8 cellular contexts compared by ENCODE assay signal in genomic region chr16:77213542-77214108, GRCh38. TPM values are rescaled to one million over a fixed set of nuclear protein-coding genes. Genes with fewer than 3 reads are reported as not detected.
DNase-seq lines count a peak whose midpoint lies in the region; ATAC-seq and TF ChIP-seq lines count a peak whose summit lies in the region.

No MANE protein-coding gene starts in this region.

- 90 to 93% methylated on average over 15 of the region's 15 CpGs for WGBS in lung, 2 donors

- H3K9ac ChIP-seq in HUES48 (ENCODE audit: low read depth, low read length) (no peak overlapping the region), Karpas-422 (ENCODE audit: low read length) (no peak overlapping the region)

- TF ChIP-seq CTCF in BJ (IDR thresholded peaks at IDR 0.05; ENCODE audit: insufficient read depth, low read depth, low read length) (no peak), astrocyte of the spinal cord (IDR thresholded peaks at IDR 0.05; ENCODE audit: low read depth, low read length) (no peak), lung (IDR thresholded peaks at IDR 0.05; ENCODE audit: control extremely low read depth, extremely low read depth) (no peak)

- peaks cover 12% of the 10 kb centered on the region for H3K4me1 ChIP-seq in HUES48 (ENCODE audit: control insufficient read depth, insufficient read depth, low read length)
- peaks cover 0 to 10% of the 10 kb centered on the region in 2 donors for H3K4me1 ChIP-seq in lung (ENCODE audit: control insufficient read depth in 2 of 2, insufficient read depth in 2 of 2, low read length in 2 of 2)
- peaks cover 13% of the 10 kb centered on the region for H3K4me1 ChIP-seq in Karpas-422 (ENCODE audit: low read length)

- no peak overlapping the region for H3K4me2 ChIP-seq in Karpas-422 (ENCODE audit: low read depth, low read length, poor library complexity, severe bottlenecking)

- CTCF ChIA-PET in BJ (lab: Yijun Ruan, JAX): interaction anchor here (1.0 to 1.4 kb wide), 2 partner anchors 9 to 10 kb away, joined by 3 to 4 read pairs; no protein-coding TSS in a partner anchor

- POLR2A ChIA-PET in BJ (lab: Charles Lee): no interaction called here

- H3K9me2 ChIP-seq in Karpas-422 (replicated peaks; ENCODE audit: insufficient read depth, low read length): no peaks in the 10 kb centered on the region

- H3K27me3 ChIP-seq in BJ (ENCODE audit: control insufficient read depth, insufficient read depth, low read length): no peaks in the 10 kb centered on the region
- H3K27me3 ChIP-seq in HUES48 (ENCODE audit: control insufficient read depth, insufficient read depth, low read length): 0 out of 2 replicates have a peak, but pooled peaks cover 3% of the 10 kb centered on the region
- H3K27me3 ChIP-seq in lung (ENCODE audit: control insufficient read depth, insufficient read depth): no peaks in the 10 kb centered on the region
- H3K27me3 ChIP-seq in Karpas-422 (ENCODE audit: low read length): no peaks in the 10 kb centered on the region

- in situ Hi-C loops in astrocyte of the spinal cord (cut with HindIII; ENCODE audit: low sequenced_read_pairs): no loop called here

- H3K27ac ChIP-seq in HUES48 (ENCODE audit: low read depth, low read length): peak overlapping the region; percentile 67
- H3K27ac ChIP-seq in lung (ENCODE audit: low read depth in 1 of 2, low read length in 1 of 2): no peak overlapping the region
- H3K27ac ChIP-seq in Karpas-422 (ENCODE audit: low read length): no peak overlapping the region

- ATAC-seq in lung (ENCODE audit: insufficient read depth, low FRiP score) (no peak), HG03095 (IDR thresholded peaks at IDR 0.05; ENCODE audit: unreplicated experiment) (no peak), HG03439 (IDR thresholded peaks at IDR 0.05; ENCODE audit: unreplicated experiment) (no peak)

- H3K9me3 ChIP-seq in HUES48 (ENCODE audit: control insufficient read depth, insufficient read depth, low read length) (no peaks in the 10 kb centered on the region), lung (ENCODE audit: control insufficient read depth in 2 of 2, insufficient read depth in 1 of 2, low read length in 1 of 2) (no peaks in the 10 kb centered on the region), Karpas-422 (ENCODE audit: low read length) (no peaks in the 10 kb centered on the region)

- H2AFZ ChIP-seq in Karpas-422 (ENCODE audit: low read length): no peak overlapping the region

- H3K79me2 ChIP-seq in Karpas-422 (ENCODE audit: low read length): no peaks in the 10 kb centered on the region

- peak; percentile 67 for DNase-seq in BJ (ENCODE audit: low read depth)
- DNase-seq in astrocyte of the spinal cord (ENCODE audit: low read depth, low spot score): peak; percentile 88
- peak; percentile 39 for DNase-seq in lung (ENCODE audit: low spot score)
- DNase-seq in Karpas-422: no peak
- no peak for DNase-seq in NCI-H82 treated with DMSO at 0.1 percent for 48 hours (lab: John Stamatoyannopoulos, UW; ENCODE audit: unreplicated experiment)

- H3K36me3 ChIP-seq in BJ (ENCODE audit: control insufficient read depth, insufficient read depth, low read length): no peaks in the 10 kb centered on the region
- H3K36me3 ChIP-seq in HUES48 (ENCODE audit: control insufficient read depth, insufficient read depth, low read length): no peaks in the 10 kb centered on the region
- H3K36me3 ChIP-seq in lung (ENCODE audit: control insufficient read depth in 2 of 2, insufficient read depth in 2 of 2, low read length in 2 of 2): no peaks in the 10 kb centered on the region
- H3K36me3 ChIP-seq in Karpas-422 (ENCODE audit: insufficient read depth, low read length): no peaks in the 10 kb centered on the region

- H3K4me3 ChIP-seq in BJ (ENCODE audit: low read depth, low read length): no peak overlapping the region
- H3K4me3 ChIP-seq in HUES48 (ENCODE audit: low read depth, low read length): peak overlapping the region; percentile 83; the same call in 1 of the 2 replicates
- no peak overlapping the region for H3K4me3 ChIP-seq in astrocyte of the spinal cord (ENCODE audit: low read depth, low read length)
- no peak overlapping the region for H3K4me3 ChIP-seq in lung
- H3K4me3 ChIP-seq in Karpas-422 (ENCODE audit: low read length): no peak overlapping the region

- no peaks in the 10 kb centered on the region for H4K20me1 ChIP-seq in Karpas-422 (ENCODE audit: insufficient read depth, low read depth, low read length)

RNA-seq across cellular contexts. Expression of gene SYCE1L, which starts 14.4 kb away (rescaled TPM):
- polyA plus RNA-seq in BJ (2011; rRNA removed) (0.31 and 0.44 TPM in 2 replicates), lung (1 to 10 TPM; 1.4 to 4.0 TPM)
- not detected in 2 replicates for polyA minus RNA-seq in BJ (2011; rRNA and poly(A)+ RNA removed)
- 1 to 10 TPM in 1 of 2 donors, not detected in 1; 6.9 TPM for total RNA-seq in lung
- 0.52 TPM in 1 of 2 replicates, not detected in the other for total RNA-seq in Karpas-422 (2014; rRNA removed; shearing (Covaris generic); ENCODE audit: low replicate concordance)

RNA-seq across cellular contexts. Expression of gene MON1B, which starts 22.6 kb away (rescaled TPM):
- polyA plus RNA-seq in BJ (2011; rRNA removed) (9.3 and 17.3 TPM in 2 replicates), lung (10 to 100 TPM; 16.2 to 31.5 TPM)
- polyA minus RNA-seq in BJ (2011; rRNA and poly(A)+ RNA removed): 9.1 and 14.9 TPM in 2 replicates
- total RNA-seq in lung: 10 to 100 TPM in 1 of 2 donors, 1 to 10 TPM in 1; 8.8 to 77.8 TPM
- 10.1 and 12.7 TPM in 2 replicates for total RNA-seq in Karpas-422 (2014; rRNA removed; shearing (Covaris generic); ENCODE audit: low replicate concordance)

Comparison
In these comparisons a context has a peak if more than half of its experiments do, and no peak if none do; other contexts are left out.
1. DNase-seq: peak in BJ (single experiment), astrocyte of the spinal cord (single experiment) and lung (single experiment); none in Karpas-422 (single experiment) and NCI-H82 treated with DMSO at 0.1 percent for 48 hours (single experiment).